In the genomic region with DNA sequence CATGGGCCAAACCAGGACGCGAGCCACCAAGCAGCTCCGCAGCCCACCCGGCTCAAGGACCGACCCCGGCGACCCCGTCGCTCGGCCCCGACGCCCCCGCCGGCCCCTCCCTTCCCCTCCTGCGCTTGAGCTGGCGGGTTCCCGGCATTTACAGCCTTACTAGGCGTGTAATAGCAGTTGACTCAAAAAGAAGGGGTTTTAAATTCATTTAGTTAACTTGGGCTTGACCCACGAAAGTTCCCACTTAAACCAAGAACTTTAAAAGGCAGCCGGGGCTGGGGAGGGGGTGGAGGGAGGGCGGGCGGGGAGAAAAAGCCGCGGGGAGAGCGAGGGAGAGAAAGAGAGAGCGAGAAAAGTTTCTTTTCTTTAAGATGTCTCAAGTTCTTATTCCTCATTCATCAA, we compare ENCODE assay signal across 14 cellular contexts. TPM values are rescaled to one million over a fixed set of nuclear protein-coding genes. Genes with fewer than 3 reads are reported as not detected.
DNase-seq lines count a peak whose midpoint lies in the region; ATAC-seq and TF ChIP-seq lines count a peak whose summit lies in the region.
"Had no signal": no experiment of that assay in that cellular context is flagged by ENCODE, and none has a peak within 500 bp of the region (broad histone marks: within the 10 kb centered on the region; RNA-seq: fewer than 3 reads in every experiment).

No MANE protein-coding gene starts in this region.

- H3K27me3 ChIP-seq in PC-3 (ENCODE audit: low read length) (peaks cover 40% of the 10 kb centered on the region), hepatocyte (peaks cover 86% of the 10 kb centered on the region), psoas muscle (ENCODE audit: insufficient read depth in 3 of 3, low read length in 2 of 3) (peaks cover 0 to 83% (median 51%) of the 10 kb centered on the region in 3 donors), brain microvascular endothelial cell (replicated peaks) (peaks cover 71% of the 10 kb centered on the region)

- H3K4me3 ChIP-seq in PC-3 (ENCODE audit: low read length): peak overlapping the region; percentile 30; the same call in 1 of the 2 replicates
- H3K4me3 ChIP-seq in hepatocyte: no peak overlapping the region
- H3K4me3 ChIP-seq in psoas muscle: peak overlapping the region; percentile 18
- H3K4me3 ChIP-seq in brain microvascular endothelial cell (ENCODE audit: low read depth, low read length): no peak overlapping the region
- H3K4me3 ChIP-seq: left lung, skin epidermis had no signal

- DNase-seq in activated CD4-positive, alpha-beta T cell treated with anti-CD3 and anti-CD28 coated beads, Interleukin-2, amount 10 ng/mL, durations not matched to agents 24 days and 14 days: no peak
- no peak for DNase-seq in activated CD4-positive, alpha-beta T cell treated with anti-CD3 and anti-CD28 coated beads for 36 hours
- DNase-seq in PC-3 (no peak), hepatocyte (ENCODE audit: low spot score) (no peak), psoas muscle (no peak), amniotic stem cell (lab: John Stamatoyannopoulos, UW) (no peak), brain microvascular endothelial cell (no peak)
- no peak for DNase-seq in stimulated activated CD8-positive, alpha-beta memory T cell treated with anti-CD3 and anti-CD28 coated beads, Interleukin-4, amount 100 ng/mL, for 48 hours
- DNase-seq: cerebellar nuclear complex, NCI-H1105 had no signal

- H3K9me3 Mint-ChIP-seq in activated CD4-positive, alpha-beta T cell treated with anti-CD3 and anti-CD28 coated beads, Interleukin-2, amount 10 ng/mL, durations not matched to agents 24 days and 14 days: no peaks in the 10 kb centered on the region
- no peaks in the 10 kb centered on the region for H3K9me3 Mint-ChIP-seq in activated CD4-positive, alpha-beta T cell treated with anti-CD3 and anti-CD28 coated beads for 36 hours (ENCODE audit: low read depth)
- H3K9me3 Mint-ChIP-seq: activated CD8-positive, alpha-beta T cell treated with anti-CD3 and anti-CD28 coated beads for 36 hours had no signal

- POLR2A ChIA-PET in activated CD4-positive, alpha-beta T cell treated with anti-CD3 and anti-CD28 coated beads for 36 hours (lab: Charles Lee): no interaction called here
- POLR2A ChIA-PET in PC-3 (lab: Charles Lee; ENCODE audit: unreplicated experiment): no interaction called here

- no peak overlapping the region for H3K4me3 Mint-ChIP-seq in activated CD4-positive, alpha-beta T cell treated with anti-CD3 and anti-CD28 coated beads, Interleukin-2, amount 10 ng/mL, durations not matched to agents 24 days and 14 days
- no peak overlapping the region for H3K4me3 Mint-ChIP-seq in activated CD4-positive, alpha-beta T cell treated with anti-CD3 and anti-CD28 coated beads for 36 hours
- H3K4me3 Mint-ChIP-seq: activated CD8-positive, alpha-beta T cell treated with anti-CD3 and anti-CD28 coated beads for 36 hours had no signal

- H3F3A ChIP-seq in PC-3 (ENCODE audit: low read length, unreplicated experiment): no peaks in the 10 kb centered on the region

- peaks cover 10% of the 10 kb centered on the region for H3K4me1 Mint-ChIP-seq in activated CD4-positive, alpha-beta T cell treated with anti-CD3 and anti-CD28 coated beads, Interleukin-2, amount 10 ng/mL, durations not matched to agents 24 days and 14 days
- H3K4me1 Mint-ChIP-seq in activated CD4-positive, alpha-beta T cell treated with anti-CD3 and anti-CD28 coated beads for 36 hours: peaks cover 19% of the 10 kb centered on the region

- H4K20me1 ChIP-seq in PC-3 (ENCODE audit: low read length) (no peaks in the 10 kb centered on the region), hepatocyte (ENCODE audit: insufficient read depth, poor library complexity, severe bottlenecking) (no peaks in the 10 kb centered on the region)

- TF ChIP-seq CTCF in PC-3 (conservative IDR thresholded peaks at IDR 0.05; ENCODE audit: low read depth, low read length) (no peak), hepatocyte (IDR thresholded peaks at IDR 0.05; ENCODE audit: poor library complexity) (no peak), psoas muscle (IDR thresholded peaks at IDR 0.05) (no peak), brain microvascular endothelial cell (IDR thresholded peaks at IDR 0.05; ENCODE audit: low read depth, low read length, missing control alignments) (no peak)

- intact Hi-C loops in activated CD4-positive, alpha-beta T cell treated with anti-CD3 and anti-CD28 coated beads, Interleukin-2, amount 10 ng/mL, durations not matched to agents 24 days and 14 days (cut with micrococcal nuclease): no loop called here
- intact Hi-C loops in activated CD4-positive, alpha-beta T cell treated with anti-CD3 and anti-CD28 coated beads for 36 hours (cut with DNase I, micrococcal nuclease): no loop called here
- intact Hi-C loops in PC-3 (cut with micrococcal nuclease): no loop called here
- intact Hi-C loops in psoas muscle (cut with DNase I): no loop called here

- no peak overlapping the region for H3K9ac ChIP-seq in PC-3 (ENCODE audit: low read length)

- H3K4me1 ChIP-seq in PC-3 (ENCODE audit: insufficient read depth, low read length) (no peaks in the 10 kb centered on the region), hepatocyte (ENCODE audit: insufficient read depth) (peaks cover 23% of the 10 kb centered on the region), psoas muscle (peaks cover 28% of the 10 kb centered on the region)

- H3K36me3 ChIP-seq in PC-3 (ENCODE audit: low read depth, low read length) (no peaks in the 10 kb centered on the region), hepatocyte (replicated peaks; ENCODE audit: insufficient read depth, low read depth) (no peaks in the 10 kb centered on the region), psoas muscle (ENCODE audit: insufficient read depth in 1 of 2, low read depth in 1 of 2) (no peaks in the 10 kb centered on the region), brain microvascular endothelial cell (replicated peaks) (no peaks in the 10 kb centered on the region)
- H3K36me3 ChIP-seq: left lung had no signal

- no TSS peak for BruUV-seq in PC-3 (replicated peaks; lab: Mats Ljungman, UMichigan)

- H3K79me2 ChIP-seq in PC-3 (ENCODE audit: low read length): no peaks in the 10 kb centered on the region
- no peaks in the 10 kb centered on the region for H3K79me2 ChIP-seq in hepatocyte

- H3K27me3 Mint-ChIP-seq in activated CD4-positive, alpha-beta T cell treated with anti-CD3 and anti-CD28 coated beads, Interleukin-2, amount 10 ng/mL, durations not matched to agents 24 days and 14 days: peaks cover 52% of the 10 kb centered on the region
- H3K27me3 Mint-ChIP-seq in activated CD4-positive, alpha-beta T cell treated with anti-CD3 and anti-CD28 coated beads for 36 hours: peaks cover 49% of the 10 kb centered on the region

- peak overlapping the region; percentile 23 for H3K27ac Mint-ChIP-seq in activated CD4-positive, alpha-beta T cell treated with anti-CD3 and anti-CD28 coated beads, Interleukin-2, amount 10 ng/mL, durations not matched to agents 24 days and 14 days
- no peak overlapping the region for H3K27ac Mint-ChIP-seq in activated CD4-positive, alpha-beta T cell treated with anti-CD3 and anti-CD28 coated beads for 36 hours
- H3K27ac Mint-ChIP-seq: activated CD8-positive, alpha-beta T cell treated with anti-CD3 and anti-CD28 coated beads for 36 hours had no signal

- H2AFZ ChIP-seq in PC-3 (ENCODE audit: low read length) (no peak overlapping the region), hepatocyte (peak overlapping the region; percentile 40)

- no peak overlapping the region for H3K27ac ChIP-seq in PC-3 (ENCODE audit: low read length)
- H3K27ac ChIP-seq in hepatocyte: no peak overlapping the region
- H3K27ac ChIP-seq in psoas muscle: no peak overlapping the region
- no peak overlapping the region for H3K27ac ChIP-seq in brain microvascular endothelial cell
- H3K27ac ChIP-seq: left lung, skin epidermis had no signal

- in situ Hi-C loops in brain microvascular endothelial cell (cut with HindIII; ENCODE audit: low pct_ligation_motif_present, low sequenced_read_pairs): no loop called here

- no peak for ATAC-seq in activated CD4-positive, alpha-beta T cell treated with anti-CD3 and anti-CD28 coated beads for 36 hours
- ATAC-seq in PC-3 (no peak), psoas muscle (no peak)
- ATAC-seq: left lung had no signal

- H3K36me3 Mint-ChIP-seq in activated CD4-positive, alpha-beta T cell treated with anti-CD3 and anti-CD28 coated beads, Interleukin-2, amount 10 ng/mL, durations not matched to agents 24 days and 14 days (ENCODE audit: low read depth): peaks cover 3% of the 10 kb centered on the region
- no peaks in the 10 kb centered on the region for H3K36me3 Mint-ChIP-seq in activated CD4-positive, alpha-beta T cell treated with anti-CD3 and anti-CD28 coated beads for 36 hours (ENCODE audit: low read depth)

- H3K9me2 ChIP-seq in PC-3 (replicated peaks; ENCODE audit: low read length) (no peaks in the 10 kb centered on the region), hepatocyte (replicated peaks; ENCODE audit: insufficient read depth) (no peaks in the 10 kb centered on the region)

- H3K4me2 ChIP-seq in PC-3 (ENCODE audit: low read length): peak overlapping the region; percentile 56; the same call in 1 of the 2 replicates
- H3K4me2 ChIP-seq in hepatocyte: peak overlapping the region; percentile 66

- CTCF ChIA-PET in activated CD4-positive, alpha-beta T cell treated with anti-CD3 and anti-CD28 coated beads for 36 hours (lab: Charles Lee): interaction anchor here (1.0 to 1.1 kb wide), 3 partner anchors 18 to 205 kb away, joined by 3 to 5 read pairs (median 3); no protein-coding TSS in a partner anchor
- CTCF ChIA-PET in PC-3 (lab: Charles Lee): no interaction called here

- no peaks in the 10 kb centered on the region for H3K9me3 ChIP-seq in PC-3 (ENCODE audit: low read length)
- no peaks in the 10 kb centered on the region for H3K9me3 ChIP-seq in hepatocyte (ENCODE audit: low read depth)
- no peaks in the 10 kb centered on the region for H3K9me3 ChIP-seq in psoas muscle
- H3K9me3 ChIP-seq: left lung had no signal

- 9% methylated on average over 7 of the region's 26 CpGs for WGBS in hepatocyte (ENCODE audit: low lambda C conversion rate, missing lambda C conversion rate)
- WGBS in psoas muscle, 3 donors: 1 to 2% (median 2%) methylated on average over 22 to 26 of the region's 26 CpGs

RNA-seq across cellular contexts. Expression of gene PRDM12, which starts 0.6 kb away (rescaled TPM):
- 0.21 and 0.28 TPM in 2 replicates for total RNA-seq in activated CD4-positive, alpha-beta T cell treated with anti-CD3 and anti-CD28 coated beads, Interleukin-2, amount 10 ng/mL, durations not matched to agents 24 days and 14 days
- under 1 TPM in 1 of 2 experiments, not detected in 1; 0.09 TPM for total RNA-seq in activated CD4-positive, alpha-beta T cell treated with anti-CD3 and anti-CD28 coated beads for 36 hours
- total RNA-seq in PC-3 (2014; rRNA removed) (not detected in 2 replicates), hepatocyte (not detected in 2 replicates), psoas muscle (not detected)
- polyA plus RNA-seq in hepatocyte (not detected in 2 replicates), psoas muscle (under 1 TPM; 0.03 to 0.17 (median 0.06) TPM)
- total RNA-seq: left lung, subcutaneous adipose tissue had no signal

RNA-seq across cellular contexts. Expression of gene EXOSC2, which starts 28.6 kb away (rescaled TPM):
- 109 and 110 TPM in 2 replicates for total RNA-seq in activated CD4-positive, alpha-beta T cell treated with anti-CD3 and anti-CD28 coated beads, Interleukin-2, amount 10 ng/mL, durations not matched to agents 24 days and 14 days
- 10 to 100 TPM; 67.9 to 86.0 TPM for total RNA-seq in activated CD4-positive, alpha-beta T cell treated with anti-CD3 and anti-CD28 coated beads for 36 hours
- total RNA-seq in PC-3 (2014; rRNA removed) (33.5 and 40.4 TPM in 2 replicates), hepatocyte (19.5 and 24.3 TPM in 2 replicates), psoas muscle (10 to 100 TPM; 14.4 to 19.7 (median 16.1) TPM)
- polyA plus RNA-seq in hepatocyte (10.7 and 13.0 TPM in 2 replicates), psoas muscle (10 to 100 TPM; 11.8 to 25.0 (median 15.5) TPM)

Comparison
In these comparisons a context has a peak if more than half of its experiments do, and no peak if none do; other contexts are left out.
1. H3K4me3 ChIP-seq: peak in PC-3 (single experiment) and psoas muscle (single experiment); none in hepatocyte (single experiment) and brain microvascular endothelial cell (single experiment).